ENCODE assay signal across 8 cellular contexts in the genomic region with DNA sequence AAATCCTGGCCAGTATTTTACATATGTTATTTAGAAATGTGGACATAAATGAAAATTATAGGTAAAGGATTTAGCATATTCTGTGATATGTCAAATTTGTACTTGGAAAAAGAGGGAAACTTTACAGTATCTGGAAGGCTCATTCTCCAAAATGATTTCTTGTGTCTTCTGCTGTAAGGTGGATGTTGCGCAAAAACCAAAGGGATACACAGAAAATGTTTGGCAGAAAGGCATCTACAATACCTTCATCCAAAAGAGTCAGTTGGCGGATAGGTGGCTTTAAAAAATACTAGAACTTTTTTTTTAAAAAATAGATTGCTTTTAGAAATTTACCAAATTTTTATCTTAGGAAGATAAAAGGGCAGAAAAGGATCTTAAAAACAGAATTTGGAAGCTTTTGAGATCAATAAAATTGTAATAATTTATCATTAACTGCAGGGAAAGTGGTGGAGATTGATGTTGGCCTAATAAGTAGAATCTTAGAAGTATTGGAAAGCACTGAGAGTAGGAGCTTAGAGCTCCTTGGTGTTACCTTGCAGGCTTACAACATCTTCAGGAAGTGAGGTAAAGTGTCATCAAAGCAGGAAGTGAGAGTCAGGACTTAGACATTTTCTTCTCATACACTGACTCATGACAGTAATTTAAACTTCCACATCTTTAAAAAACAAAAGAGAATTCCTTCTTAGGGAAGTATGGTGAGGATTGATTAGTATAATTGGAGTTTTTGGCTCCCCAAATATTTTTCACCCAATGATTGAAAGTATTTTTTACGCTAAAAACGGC. TPM values are rescaled to one million over a fixed set of nuclear protein-coding genes. Genes with fewer than 3 reads are reported as not detected.
DNase-seq lines count a peak whose midpoint lies in the region; ATAC-seq and TF ChIP-seq lines count a peak whose summit lies in the region.

No MANE protein-coding gene starts in this region.

- peaks cover 8% of the 10 kb centered on the region for H3K36me3 Mint-ChIP-seq in mesothelial cell of epicardium

- peaks cover 19% of the 10 kb centered on the region for H3K4me1 Mint-ChIP-seq in mesothelial cell of epicardium

- TF ChIP-seq CTCF in mesothelial cell of epicardium (IDR thresholded peaks at IDR 0.05; ENCODE audit: unreplicated experiment) = no peak

- H3K27ac Mint-ChIP-seq in mesothelial cell of epicardium = peak overlapping the region; percentile 10

- H3K4me1 ChIP-seq in adipocyte (ENCODE audit: control insufficient read depth, insufficient read depth, low read length) = peaks cover 56% of the 10 kb centered on the region

- peaks cover 44% of the 10 kb centered on the region for H3K36me3 ChIP-seq in adipocyte (ENCODE audit: control insufficient read depth, insufficient read depth, low read length, severe bottlenecking)

- H3K27me3 Mint-ChIP-seq in mesothelial cell of epicardium (ENCODE audit: low read depth) = no peaks in the 10 kb centered on the region

- no peaks in the 10 kb centered on the region for H3K9me3 ChIP-seq in adipocyte (ENCODE audit: control insufficient read depth, low read length)

- H3K4me3 Mint-ChIP-seq in mesothelial cell of epicardium = peak overlapping the region; percentile 39

- no peaks in the 10 kb centered on the region for H3K27me3 ChIP-seq in adipocyte (replicated peaks; ENCODE audit: control insufficient read depth, insufficient read depth, low read length)

- DNase-seq in Kasumi-1 (lab: John Stamatoyannopoulos, UW) (peak; percentile 75 to 76), adipocyte (ENCODE audit: low read depth) (peak; percentile 78), mesothelial cell of epicardium (ENCODE audit: low spot score in 2 of 2, unreplicated experiment in 2 of 2) (no peak), NCI-H524 treated with DMSO at 0.1 percent for 48 hours (lab: John Stamatoyannopoulos, UW) (no peak), hepatic stellate cell (ENCODE audit: low spot score) (no peak)

- peak overlapping the region; percentile 98 for H3K9ac ChIP-seq in adipocyte (ENCODE audit: low read length)

- H3K4me3 ChIP-seq in GM08714 (ENCODE audit: low read length) (peak overlapping the region; percentile 87), adipocyte (ENCODE audit: low read length) (peak overlapping the region; percentile 91)

- H3K9me3 Mint-ChIP-seq in mesothelial cell of epicardium = no peaks in the 10 kb centered on the region

- ATAC-seq in GM21737 (IDR thresholded peaks at IDR 0.05; ENCODE audit: unreplicated experiment) (peak; percentile 22), HG03045 (IDR thresholded peaks at IDR 0.05; ENCODE audit: unreplicated experiment) (no peak)

RNA-seq across cellular contexts. Expression of gene NABP1, which starts 2.1 kb away (rescaled TPM):
- 13.5 to 15.6 TPM (median 15.4 TPM) in 3 replicates for total RNA-seq in mesothelial cell of epicardium

Comparison
In these comparisons a context has a peak if more than half of its experiments do, and no peak if none do; other contexts are left out.
1. DNase-seq: peak in Kasumi-1 (2 of 2) and adipocyte (single experiment); none in mesothelial cell of epicardium (0 of 2), NCI-H524 treated with DMSO at 0.1 percent for 48 hours (single experiment) and hepatic stellate cell (single experiment).